Comparison of ENCODE assay signal across 1 cellular context in the genomic region with DNA sequence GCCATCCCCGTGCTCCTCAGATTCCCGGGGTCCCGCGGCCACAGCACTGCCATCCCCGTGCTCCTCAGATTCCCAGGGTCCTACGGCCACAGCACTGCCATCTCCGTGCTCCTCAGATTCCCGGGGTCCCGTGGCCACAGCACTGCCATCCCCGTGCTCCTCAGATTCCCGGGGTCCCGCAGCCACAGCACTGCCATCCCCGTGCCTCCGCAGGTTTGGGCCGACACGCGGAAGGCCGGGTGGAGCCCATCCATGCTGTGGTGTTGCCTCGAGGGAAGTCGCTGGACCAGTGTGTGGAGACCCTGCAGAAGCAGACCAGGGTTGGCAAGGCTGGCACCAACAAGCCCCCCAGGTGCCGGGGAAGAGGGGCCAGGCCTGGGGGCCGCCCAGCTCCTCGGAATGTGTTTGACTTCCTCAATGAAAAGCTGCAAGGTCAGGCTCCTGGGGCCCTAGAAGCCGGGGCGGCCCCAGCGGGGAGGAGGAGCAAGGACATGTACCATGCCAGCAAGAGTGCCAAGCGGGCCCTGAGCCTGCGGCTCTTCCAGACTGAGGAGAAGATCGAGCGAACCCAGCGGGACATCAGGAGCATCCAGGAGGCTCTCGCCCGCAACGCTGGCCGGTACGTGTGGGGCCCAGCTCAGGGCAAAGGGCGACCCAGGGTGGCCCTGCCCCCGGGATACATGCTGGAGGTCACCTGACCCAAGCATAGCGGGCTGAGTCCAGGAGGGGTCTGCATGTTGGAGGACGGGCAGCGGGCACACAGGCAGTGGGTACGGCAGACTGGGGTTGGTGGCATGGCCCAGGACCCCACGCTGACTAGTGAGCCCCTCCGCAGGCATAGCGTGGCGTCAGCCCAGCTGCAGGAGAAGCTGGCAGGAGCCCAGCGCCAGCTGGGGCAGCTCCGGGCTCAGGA.
TF ChIP-seq lines count a peak whose summit lies in the region.

No MANE protein-coding gene starts in this region.

TF ChIP-seq in HepG2, 621 proteins besides CTCF, POLR2A, EP300 and RAD21 (continued from another document and continues in another):
- no peak for TF ChIP-seq ZSCAN20 (CRISPR knock-in tag; IDR thresholded peaks at IDR 0.05; ENCODE audit: borderline replicate concordance)
- no peak for TF ChIP-seq CHCHD3 (CRISPR knock-in tag; IDR thresholded peaks at IDR 0.05)
- no peak for TF ChIP-seq SSRP1 (CRISPR knock-in tag; IDR thresholded peaks at IDR 0.05)
- no peak for TF ChIP-seq ZNF652 (CRISPR knock-in tag; IDR thresholded peaks at IDR 0.05; ENCODE audit: borderline replicate concordance, low read depth)
- peak; percentile 99 for TF ChIP-seq HNRNPL (IDR thresholded peaks at IDR 0.05; ENCODE audit: low read depth, low read length)
- TF ChIP-seq, protein P1, sequence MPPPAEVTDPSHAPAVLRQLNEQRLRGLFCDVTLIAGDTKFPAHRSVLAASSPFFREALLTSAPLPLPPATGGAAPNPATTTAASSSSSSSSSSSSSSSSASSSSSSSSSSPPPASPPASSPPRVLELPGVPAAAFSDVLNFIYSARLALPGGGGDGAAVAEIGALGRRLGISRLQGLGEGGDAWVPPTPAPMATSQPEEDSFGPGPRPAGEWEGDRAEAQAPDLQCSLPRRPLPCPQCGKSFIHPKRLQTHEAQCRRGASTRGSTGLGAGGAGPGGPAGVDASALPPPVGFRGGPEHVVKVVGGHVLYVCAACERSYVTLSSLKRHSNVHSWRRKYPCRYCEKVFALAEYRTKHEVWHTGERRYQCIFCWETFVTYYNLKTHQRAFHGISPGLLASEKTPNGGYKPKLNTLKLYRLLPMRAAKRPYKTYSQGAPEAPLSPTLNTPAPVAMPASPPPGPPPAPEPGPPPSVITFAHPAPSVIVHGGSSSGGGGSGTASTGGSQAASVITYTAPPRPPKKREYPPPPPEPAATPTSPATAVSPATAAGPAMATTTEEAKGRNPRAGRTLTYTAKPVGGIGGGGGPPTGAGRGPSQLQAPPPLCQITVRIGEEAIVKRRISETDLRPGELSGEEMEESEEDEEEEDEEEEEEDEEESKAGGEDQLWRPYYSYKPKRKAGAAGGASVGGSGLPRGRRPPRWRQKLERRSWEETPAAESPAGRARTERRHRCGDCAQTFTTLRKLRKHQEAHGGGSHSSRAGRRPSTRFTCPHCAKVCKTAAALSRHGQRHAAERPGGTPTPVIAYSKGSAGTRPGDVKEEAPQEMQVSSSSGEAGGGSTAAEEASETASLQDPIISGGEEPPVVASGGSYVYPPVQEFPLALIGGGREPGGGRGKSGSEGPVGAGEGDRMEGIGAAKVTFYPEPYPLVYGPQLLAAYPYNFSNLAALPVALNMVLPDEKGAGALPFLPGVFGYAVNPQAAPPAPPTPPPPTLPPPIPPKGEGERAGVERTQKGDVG (CRISPR knock-in tag; IDR thresholded peaks at IDR 0.05; ENCODE audit: borderline replicate concordance) = no peak
- TF ChIP-seq SNAI1 (CRISPR knock-in tag; IDR thresholded peaks at IDR 0.05; ENCODE audit: borderline replicate concordance) = no peak
- TF ChIP-seq MYPOP (CRISPR knock-in tag; IDR thresholded peaks at IDR 0.05) = no peak
- no peak for TF ChIP-seq RORA (CRISPR knock-in tag; IDR thresholded peaks at IDR 0.05)
- TF ChIP-seq SNAPC5 (CRISPR knock-in tag; IDR thresholded peaks at IDR 0.05; ENCODE audit: borderline replicate concordance) = no peak
- TF ChIP-seq ZNF546 (CRISPR knock-in tag; conservative IDR thresholded peaks at IDR 0.05) = no peak
- TF ChIP-seq NFATC3 (CRISPR knock-in tag; IDR thresholded peaks at IDR 0.05) = no peak
- no peak for TF ChIP-seq ZNF496 (CRISPR knock-in tag; IDR thresholded peaks at IDR 0.05; ENCODE audit: insufficient replicate concordance)
- peak; percentile 48; the same call in 1 of the 2 replicates for TF ChIP-seq NR2F6 (IDR thresholded peaks at IDR 0.05)
- TF ChIP-seq NR2F6 (CRISPR knock-in tag; IDR thresholded peaks at IDR 0.05) = no peak
- no peak for TF ChIP-seq ZFAT (CRISPR knock-in tag; conservative IDR thresholded peaks at IDR 0.05)
- no peak for TF ChIP-seq KAT2B (IDR thresholded peaks at IDR 0.05; ENCODE audit: borderline replicate concordance, low read depth, low read length)
- no peak for TF ChIP-seq ZNF790 (CRISPR knock-in tag; IDR thresholded peaks at IDR 0.05; ENCODE audit: borderline replicate concordance)
- no peak for TF ChIP-seq ZNF576 (CRISPR knock-in tag; IDR thresholded peaks at IDR 0.05)
- TF ChIP-seq, protein P2, sequence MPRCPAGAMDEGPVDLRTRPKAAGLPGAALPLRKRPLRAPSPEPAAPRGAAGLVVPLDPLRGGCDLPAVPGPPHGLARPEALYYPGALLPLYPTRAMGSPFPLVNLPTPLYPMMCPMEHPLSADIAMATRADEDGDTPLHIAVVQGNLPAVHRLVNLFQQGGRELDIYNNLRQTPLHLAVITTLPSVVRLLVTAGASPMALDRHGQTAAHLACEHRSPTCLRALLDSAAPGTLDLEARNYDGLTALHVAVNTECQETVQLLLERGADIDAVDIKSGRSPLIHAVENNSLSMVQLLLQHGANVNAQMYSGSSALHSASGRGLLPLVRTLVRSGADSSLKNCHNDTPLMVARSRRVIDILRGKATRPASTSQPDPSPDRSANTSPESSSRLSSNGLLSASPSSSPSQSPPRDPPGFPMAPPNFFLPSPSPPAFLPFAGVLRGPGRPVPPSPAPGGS (CRISPR knock-in tag; IDR thresholded peaks at IDR 0.05) = no peak
- TF ChIP-seq SP2 (CRISPR knock-in tag; IDR thresholded peaks at IDR 0.05) = no peak
- no peak for TF ChIP-seq ZNF556 (CRISPR knock-in tag; IDR thresholded peaks at IDR 0.05; ENCODE audit: borderline replicate concordance)
- no peak for TF ChIP-seq ZNF530 (CRISPR knock-in tag; IDR thresholded peaks at IDR 0.05; ENCODE audit: low read depth)
- TF ChIP-seq RNF2 (conservative IDR thresholded peaks at IDR 0.05; ENCODE audit: low read depth) = no peak
- no peak for TF ChIP-seq HHEX (CRISPR knock-in tag; IDR thresholded peaks at IDR 0.05)
- TF ChIP-seq, protein P3, sequence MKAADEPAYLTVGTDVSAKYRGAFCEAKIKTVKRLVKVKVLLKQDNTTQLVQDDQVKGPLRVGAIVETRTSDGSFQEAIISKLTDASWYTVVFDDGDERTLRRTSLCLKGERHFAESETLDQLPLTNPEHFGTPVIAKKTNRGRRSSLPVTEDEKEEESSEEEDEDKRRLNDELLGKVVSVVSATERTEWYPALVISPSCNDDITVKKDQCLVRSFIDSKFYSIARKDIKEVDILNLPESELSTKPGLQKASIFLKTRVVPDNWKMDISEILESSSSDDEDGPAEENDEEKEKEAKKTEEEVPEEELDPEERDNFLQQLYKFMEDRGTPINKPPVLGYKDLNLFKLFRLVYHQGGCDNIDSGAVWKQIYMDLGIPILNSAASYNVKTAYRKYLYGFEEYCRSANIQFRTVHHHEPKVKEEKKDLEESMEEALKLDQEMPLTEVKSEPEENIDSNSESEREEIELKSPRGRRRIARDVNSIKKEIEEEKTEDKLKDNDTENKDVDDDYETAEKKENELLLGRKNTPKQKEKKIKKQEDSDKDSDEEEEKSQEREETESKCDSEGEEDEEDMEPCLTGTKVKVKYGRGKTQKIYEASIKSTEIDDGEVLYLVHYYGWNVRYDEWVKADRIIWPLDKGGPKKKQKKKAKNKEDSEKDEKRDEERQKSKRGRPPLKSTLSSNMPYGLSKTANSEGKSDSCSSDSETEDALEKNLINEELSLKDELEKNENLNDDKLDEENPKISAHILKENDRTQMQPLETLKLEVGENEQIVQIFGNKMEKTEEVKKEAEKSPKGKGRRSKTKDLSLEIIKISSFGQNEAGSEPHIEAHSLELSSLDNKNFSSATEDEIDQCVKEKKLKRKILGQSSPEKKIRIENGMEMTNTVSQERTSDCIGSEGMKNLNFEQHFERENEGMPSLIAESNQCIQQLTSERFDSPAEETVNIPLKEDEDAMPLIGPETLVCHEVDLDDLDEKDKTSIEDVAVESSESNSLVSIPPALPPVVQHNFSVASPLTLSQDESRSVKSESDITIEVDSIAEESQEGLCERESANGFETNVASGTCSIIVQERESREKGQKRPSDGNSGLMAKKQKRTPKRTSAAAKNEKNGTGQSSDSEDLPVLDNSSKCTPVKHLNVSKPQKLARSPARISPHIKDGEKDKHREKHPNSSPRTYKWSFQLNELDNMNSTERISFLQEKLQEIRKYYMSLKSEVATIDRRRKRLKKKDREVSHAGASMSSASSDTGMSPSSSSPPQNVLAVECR (CRISPR knock-in tag; IDR thresholded peaks at IDR 0.05; ENCODE audit: borderline replicate concordance) = peak; percentile 14; the same call in 1 of the 2 replicates
- TF ChIP-seq SRSF9 (IDR thresholded peaks at IDR 0.05; ENCODE audit: borderline replicate concordance, insufficient read depth, low read depth, low read length, poor library complexity, severe bottlenecking) = no peak
- TF ChIP-seq, protein P4, sequence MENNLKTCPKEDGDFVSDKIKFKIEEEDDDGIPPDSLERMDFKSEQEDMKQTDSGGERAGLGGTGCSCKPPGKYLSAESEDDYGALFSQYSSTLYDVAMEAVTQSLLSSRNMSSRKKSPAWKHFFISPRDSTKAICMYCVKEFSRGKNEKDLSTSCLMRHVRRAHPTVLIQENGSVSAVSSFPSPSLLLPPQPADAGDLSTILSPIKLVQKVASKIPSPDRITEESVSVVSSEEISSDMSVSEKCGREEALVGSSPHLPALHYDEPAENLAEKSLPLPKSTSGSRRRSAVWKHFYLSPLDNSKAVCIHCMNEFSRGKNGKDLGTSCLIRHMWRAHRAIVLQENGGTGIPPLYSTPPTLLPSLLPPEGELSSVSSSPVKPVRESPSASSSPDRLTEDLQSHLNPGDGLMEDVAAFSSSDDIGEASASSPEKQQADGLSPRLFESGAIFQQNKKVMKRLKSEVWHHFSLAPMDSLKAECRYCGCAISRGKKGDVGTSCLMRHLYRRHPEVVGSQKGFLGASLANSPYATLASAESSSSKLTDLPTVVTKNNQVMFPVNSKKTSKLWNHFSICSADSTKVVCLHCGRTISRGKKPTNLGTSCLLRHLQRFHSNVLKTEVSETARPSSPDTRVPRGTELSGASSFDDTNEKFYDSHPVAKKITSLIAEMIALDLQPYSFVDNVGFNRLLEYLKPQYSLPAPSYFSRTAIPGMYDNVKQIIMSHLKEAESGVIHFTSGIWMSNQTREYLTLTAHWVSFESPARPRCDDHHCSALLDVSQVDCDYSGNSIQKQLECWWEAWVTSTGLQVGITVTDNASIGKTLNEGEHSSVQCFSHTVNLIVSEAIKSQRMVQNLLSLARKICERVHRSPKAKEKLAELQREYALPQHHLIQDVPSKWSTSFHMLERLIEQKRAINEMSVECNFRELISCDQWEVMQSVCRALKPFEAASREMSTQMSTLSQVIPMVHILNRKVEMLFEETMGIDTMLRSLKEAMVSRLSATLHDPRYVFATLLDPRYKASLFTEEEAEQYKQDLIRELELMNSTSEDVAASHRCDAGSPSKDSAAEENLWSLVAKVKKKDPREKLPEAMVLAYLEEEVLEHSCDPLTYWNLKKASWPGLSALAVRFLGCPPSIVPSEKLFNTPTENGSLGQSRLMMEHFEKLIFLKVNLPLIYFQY (CRISPR knock-in tag; IDR thresholded peaks at IDR 0.05; ENCODE audit: borderline replicate concordance) = no peak
- TF ChIP-seq ZNF782 (CRISPR knock-in tag; IDR thresholded peaks at IDR 0.05; ENCODE audit: borderline replicate concordance) = no peak
- no peak for TF ChIP-seq NKX3-1 (CRISPR knock-in tag; IDR thresholded peaks at IDR 0.05)
- TF ChIP-seq DDIT3 (CRISPR knock-in tag; IDR thresholded peaks at IDR 0.05) = no peak
- 0 out of 2 replicates have a peak, but pooled peaks have one; percentile 45 for TF ChIP-seq ZNF276 (CRISPR knock-in tag; IDR thresholded peaks at IDR 0.05; ENCODE audit: low read depth)
- TF ChIP-seq SMC3 (IDR thresholded peaks at IDR 0.05; ENCODE audit: low read length) = no peak
- no peak for TF ChIP-seq YEATS2 (CRISPR knock-in tag; IDR thresholded peaks at IDR 0.05; ENCODE audit: borderline replicate concordance)
- peak; percentile 58; the same call in 1 of the 2 replicates for TF ChIP-seq POLR2G (IDR thresholded peaks at IDR 0.05; ENCODE audit: low read depth, low read length)
- no peak for TF ChIP-seq MEIS2 (CRISPR knock-in tag; IDR thresholded peaks at IDR 0.05)
- peak; percentile 63; the same call in 1 of the 2 replicates for TF ChIP-seq ZNF564 (CRISPR knock-in tag; IDR thresholded peaks at IDR 0.05)
- TF ChIP-seq CREM (IDR thresholded peaks at IDR 0.05) = no peak
- TF ChIP-seq CREM (CRISPR knock-in tag; IDR thresholded peaks at IDR 0.05) = no peak
- TF ChIP-seq, protein P5, sequence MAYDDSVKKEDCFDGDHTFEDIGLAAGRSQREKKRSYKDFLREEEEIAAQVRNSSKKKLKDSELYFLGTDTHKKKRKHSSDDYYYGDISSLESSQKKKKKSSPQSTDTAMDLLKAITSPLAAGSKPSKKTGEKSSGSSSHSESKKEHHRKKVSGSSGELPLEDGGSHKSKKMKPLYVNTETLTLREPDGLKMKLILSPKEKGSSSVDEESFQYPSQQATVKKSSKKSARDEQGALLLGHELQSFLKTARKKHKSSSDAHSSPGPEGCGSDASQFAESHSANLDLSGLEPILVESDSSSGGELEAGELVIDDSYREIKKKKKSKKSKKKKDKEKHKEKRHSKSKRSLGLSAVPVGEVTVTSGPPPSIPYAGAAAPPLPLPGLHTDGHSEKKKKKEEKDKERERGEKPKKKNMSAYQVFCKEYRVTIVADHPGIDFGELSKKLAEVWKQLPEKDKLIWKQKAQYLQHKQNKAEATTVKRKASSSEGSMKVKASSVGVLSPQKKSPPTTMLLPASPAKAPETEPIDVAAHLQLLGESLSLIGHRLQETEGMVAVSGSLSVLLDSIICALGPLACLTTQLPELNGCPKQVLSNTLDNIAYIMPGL (CRISPR knock-in tag; IDR thresholded peaks at IDR 0.05; ENCODE audit: borderline replicate concordance in 1 of 2, low read depth in 1 of 2) = no peak
- TF ChIP-seq GLI4 (CRISPR knock-in tag; IDR thresholded peaks at IDR 0.05; ENCODE audit: borderline replicate concordance) = no peak
